In the genomic region with DNA sequence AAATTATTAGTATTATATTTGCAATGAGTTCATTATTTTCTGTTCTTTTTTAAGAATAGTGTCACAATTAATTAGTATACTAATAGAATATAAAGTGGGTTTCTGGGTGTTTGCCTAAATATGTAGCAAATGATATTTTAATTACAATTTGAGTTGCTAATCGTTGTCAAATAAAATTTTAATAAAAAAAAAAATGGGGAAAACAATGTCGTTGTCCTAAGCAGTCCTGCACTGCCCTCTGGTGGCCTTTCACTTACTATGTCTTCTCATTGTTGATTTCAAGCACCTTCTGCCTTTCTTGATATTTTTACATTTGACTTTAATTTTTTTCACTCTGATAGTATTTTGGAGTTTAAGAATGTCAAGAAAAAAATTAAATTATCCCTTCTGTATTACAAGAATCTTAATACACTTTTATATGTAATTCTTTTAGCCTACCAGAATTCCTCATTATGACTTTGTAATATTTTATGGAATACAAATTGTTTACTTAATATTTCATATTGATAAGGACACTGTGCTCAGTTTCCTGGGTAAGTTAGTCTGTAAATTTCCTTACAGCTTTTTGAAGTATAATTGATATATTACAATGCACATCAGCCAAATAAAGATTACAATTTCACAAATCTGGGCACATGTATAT, we compare ENCODE assay signal across 8 cellular contexts.
DNase-seq lines count a peak whose midpoint lies in the region; TF ChIP-seq lines count a peak whose summit lies in the region.

No MANE protein-coding gene starts in this region.

- H3K27me3 Mint-ChIP-seq in brain: peaks cover 9% of the 10 kb centered on the region

- H3K27ac Mint-ChIP-seq in brain: no peak overlapping the region

- peak; percentile 24 for DNase-seq in AG08396 (ENCODE audit: low spot score)
- DNase-seq in NCI-H2227 (lab: John Stamatoyannopoulos, UW; ENCODE audit: unreplicated experiment): peak; percentile 43
- peak; percentile 62 to 65 for DNase-seq in lung microvascular endothelial cell (ENCODE audit: low read depth in 2 of 2)
- DNase-seq in iPS-NIHi7 (ENCODE audit: extremely low spot score): no peak
- DNase-seq in DMS153 (lab: John Stamatoyannopoulos, UW): no peak
- DNase-seq in NCI-H226: no peak

- no peaks in the 10 kb centered on the region for H3K36me3 Mint-ChIP-seq in brain

- no peak overlapping the region for H3K4me3 Mint-ChIP-seq in brain

- peaks cover 19 to 36% (median 24%) of the 10 kb centered on the region in 5 experiments for H3K9me3 Mint-ChIP-seq in brain

- peak; percentile 61 for TF ChIP-seq CTCF in GM12872 (IDR thresholded peaks at IDR 0.05; ENCODE audit: insufficient read depth, low read depth, low read length)
- peak; percentile 70 to 77 for TF ChIP-seq CTCF in brain (conservative IDR thresholded peaks at IDR 0.05)

- H3K4me1 Mint-ChIP-seq in brain: no peaks in the 10 kb centered on the region

Comparison
In these comparisons a context has a peak if more than half of its experiments do, and no peak if none do; other contexts are left out.
1. DNase-seq: peak in AG08396 (single experiment), NCI-H2227 (single experiment) and lung microvascular endothelial cell (2 of 2); none in iPS-NIHi7 (single experiment), DMS153 (single experiment) and NCI-H226 (single experiment).